Comparison of ENCODE assay signal across 19 cellular contexts in the genomic region with DNA sequence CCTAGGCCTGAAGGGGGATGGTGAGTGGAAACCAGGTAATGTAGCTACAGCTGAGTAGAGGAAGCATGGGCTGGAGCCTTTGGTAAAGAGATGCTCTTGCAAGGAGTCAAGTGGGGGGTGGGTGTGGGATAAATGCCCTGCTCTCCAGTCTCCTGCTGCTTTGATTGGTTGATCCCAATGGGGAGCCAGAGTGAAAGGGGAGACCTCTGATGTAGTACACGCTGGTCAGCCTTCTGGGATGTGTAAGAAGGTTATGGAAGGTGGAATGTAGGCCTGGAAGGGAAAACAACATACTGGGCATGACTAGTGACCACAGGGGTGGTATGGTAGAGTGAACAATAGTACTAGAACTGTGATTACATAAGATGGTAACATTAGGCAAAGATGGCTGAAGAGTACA.
"Had no signal": no experiment of that assay in that cellular context is flagged by ENCODE, and none has a peak within 500 bp of the region (broad histone marks: within the 10 kb centered on the region; RNA-seq: fewer than 3 reads in every experiment).

No MANE protein-coding gene starts in this region.

- H3K9me3 ChIP-seq: suprapubic skin had no signal

- H3K36me3 ChIP-seq: suprapubic skin had no signal

- DNase-seq: activated B cell treated with CpG ODN at 0.5 μM for 24 hours; activated CD4-positive, alpha-beta T cell treated with anti-CD3 and anti-CD28 coated beads, Interleukin-2, amount 50 U/mL, for 1 hour; activated effector memory CD4-positive, alpha-beta T cell treated with anti-CD3 and anti-CD28 coated beads, Interleukin-2, amount 50 U/mL, for 16 hours; activated T-cell treated with anti-CD3 and anti-CD28 coated beads, Interleukin-2, amount 50 U/mL, for 24 hours; effector CD8-positive, alpha-beta T cell; hippocampal formation; left cardiac atrium; midbrain; naive B cell; right cardiac atrium; stimulated activated CD4-positive, alpha-beta T cell treated with anti-CD3 and anti-CD28 coated beads, Interleukin-12 subunit alpha, Interleukin-12 subunit beta, amount 100 ng/mL, for 4 hours; stimulated activated naive CD4-positive, alpha-beta T cell; T-helper 17 cell had no signal

- H3K36me3 Mint-ChIP-seq: naive B cell had no signal

- H3K4me3 Mint-ChIP-seq: activated B cell treated with CpG ODN at 0.5 μM for 24 hours; activated T-cell treated with anti-CD3 and anti-CD28 coated beads, Interleukin-2, amount 50 U/mL, for 24 hours; naive B cell; T-helper 17 cell; type B pancreatic cell had no signal

- H3K27me3 ChIP-seq: suprapubic skin had no signal

- H3K27me3 Mint-ChIP-seq: activated B cell treated with CpG ODN at 0.5 μM for 24 hours; activated T-cell treated with anti-CD3 and anti-CD28 coated beads, Interleukin-2, amount 50 U/mL, for 24 hours; naive B cell; T-helper 17 cell; type B pancreatic cell had no signal

- H3K27ac ChIP-seq: coronary artery, epithelial cell of prostate, suprapubic skin had no signal

- H3K27ac Mint-ChIP-seq: activated B cell treated with CpG ODN at 0.5 μM for 24 hours; activated T-cell treated with anti-CD3 and anti-CD28 coated beads, Interleukin-2, amount 50 U/mL, for 24 hours; T-helper 17 cell had no signal

- H3K4me3 ChIP-seq: coronary artery, lung, suprapubic skin had no signal

- H3K9me3 Mint-ChIP-seq: activated B cell treated with CpG ODN at 0.5 μM for 24 hours; activated naive CD4-positive, alpha-beta T cell treated with anti-CD3 and anti-CD28 coated beads, Interleukin-2, amount 50 U/mL, for 72 hours; activated T-cell treated with anti-CD3 and anti-CD28 coated beads, Interleukin-2, amount 50 U/mL, for 24 hours; naive B cell; type B pancreatic cell had no signal

- ATAC-seq: activated naive CD4-positive, alpha-beta T cell treated with anti-CD3 and anti-CD28 coated beads, Interleukin-2, amount 50 U/mL, for 72 hours; left cardiac atrium; right cardiac atrium; T-helper 17 cell had no signal
